18 cellular contexts compared by ENCODE assay signal in the genomic region with DNA sequence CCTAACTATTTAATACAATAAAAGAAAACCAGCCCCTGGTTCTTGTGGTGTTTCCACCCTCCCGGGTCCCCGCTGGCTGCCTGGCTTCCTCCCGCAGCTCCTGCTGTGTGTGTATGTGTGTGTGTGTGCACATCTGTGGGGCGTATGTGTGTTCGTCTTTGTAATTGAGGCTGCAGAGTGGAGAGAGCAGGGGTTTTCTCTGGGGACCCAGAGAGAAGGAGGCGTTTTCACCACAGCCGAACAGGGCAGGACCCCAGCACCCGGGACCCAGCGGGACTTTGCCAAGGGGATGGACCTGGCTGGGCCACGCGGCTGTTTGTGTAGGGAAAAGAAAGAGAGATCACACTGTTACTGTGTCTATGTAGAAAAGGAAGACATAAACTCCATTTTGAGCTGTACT. TPM values are rescaled to one million over a fixed set of nuclear protein-coding genes. Genes with fewer than 3 reads are reported as not detected.
A peak's percentile ranks its signal among the peaks of the same experiment; 100 is the strongest.
DNase-seq lines count a peak whose midpoint lies in the region; ATAC-seq, FAIRE-seq and TF ChIP-seq lines count a peak whose summit lies in the region.
"Had no signal": no experiment of that assay in that cellular context is flagged by ENCODE, and none has a peak within 500 bp of the region (broad histone marks: within the 10 kb centered on the region; RNA-seq: fewer than 3 reads in every experiment).

No MANE protein-coding gene starts in this region.

- H3K79me2 ChIP-seq in H1 (ENCODE audit: control insufficient read depth in 1 of 2, insufficient read depth in 2 of 2, low read length in 2 of 2): no peaks in the 10 kb centered on the region
- H3K79me2 ChIP-seq in neural progenitor cell (ENCODE audit: low read depth): no peaks in the 10 kb centered on the region

- no peaks in the 10 kb centered on the region for H4K20me1 ChIP-seq in H1 (replicated peaks in 1 of 2; ENCODE audit: control insufficient read depth in 1 of 2, insufficient read depth in 2 of 2, low read length in 2 of 2)
- no peaks in the 10 kb centered on the region for H4K20me1 ChIP-seq in neural progenitor cell (ENCODE audit: low read depth)

- H3K36me3 Mint-ChIP-seq in CD8-positive, alpha-beta memory T cell: no peaks in the 10 kb centered on the region
- H3K36me3 Mint-ChIP-seq in neural progenitor cell (no peaks in the 10 kb centered on the region), HFFc6 (ENCODE audit: low read depth) (no peaks in the 10 kb centered on the region)

- peaks cover 8% of the 10 kb centered on the region for H3F3A ChIP-seq in neural progenitor cell (ENCODE audit: low read depth)

- H4K91ac ChIP-seq in H1 (replicated peaks; ENCODE audit: insufficient read length, low read length): peak overlapping the region; percentile 13

- DNase-seq in CD8-positive, alpha-beta memory T cell: no peak
- DNase-seq in H1 (ENCODE audit: low read depth in 1 of 2, low spot score in 2 of 2) (no peak), neural progenitor cell (ENCODE audit: low spot score) (no peak), HFFc6 (no peak)
- DNase-seq in stimulated activated CD4-positive, alpha-beta T cell treated with anti-CD3 and anti-CD28 coated beads, Interleukin-4, amount 100 ng/mL, for 24 hours: no peak
- DNase-seq: IMR-90; midbrain; NCI-H187 treated with DMSO at 0.1 percent for 48 hours; NK-92 treated with Interleukin-12 subunit alpha and Interleukin-12 subunit beta, amount 100 ng/mL, for 24 hours; stimulated activated CD4-positive, alpha-beta T cell treated with anti-CD3 and anti-CD28 coated beads, Interleukin-2, amount 100 ng/mL, for 48 hours; stimulated activated naive CD4-positive, alpha-beta T cell had no signal

- no peak overlapping the region for H3K27ac Mint-ChIP-seq in CD8-positive, alpha-beta memory T cell
- peak overlapping the region; percentile 98 for H3K27ac Mint-ChIP-seq in neural progenitor cell
- no peak overlapping the region for H3K27ac Mint-ChIP-seq in HFFc6
- H3K27ac Mint-ChIP-seq: dendritic cell treated with granulocyte-macrophage colony-stimulating factor and Interleukin-4, amounts not matched to agents 40 ng/mL and 50 ng/mL, for 4 days had no signal

- TF ChIP-seq CTCF in H1 (IDR thresholded peaks at IDR 0.05; ENCODE audit: control extremely low read depth in 1 of 3, insufficient read depth in 1 of 3, low read depth in 1 of 3, low read length in 3 of 3): no peak
- no peak for TF ChIP-seq CTCF in neural progenitor cell (IDR thresholded peaks at IDR 0.05)
- no peak for TF ChIP-seq CTCF in HFFc6 (IDR thresholded peaks at IDR 0.05)

- no peak overlapping the region for H3K4me3 Mint-ChIP-seq in CD8-positive, alpha-beta memory T cell
- H3K4me3 Mint-ChIP-seq in neural progenitor cell (no peak overlapping the region), HFFc6 (no peak overlapping the region)
- H3K4me3 Mint-ChIP-seq: dendritic cell treated with granulocyte-macrophage colony-stimulating factor and Interleukin-4, amounts not matched to agents 40 ng/mL and 50 ng/mL, for 4 days had no signal

- TF ChIP-seq POLR2A in H1 (IDR thresholded peaks at IDR 0.05; ENCODE audit: control extremely low read depth in 1 of 2, low read depth in 2 of 2, low read length in 2 of 2) (no peak), GM18505 (IDR thresholded peaks at IDR 0.05; ENCODE audit: borderline replicate concordance, extremely low read depth, insufficient read depth, insufficient read length) (no peak)

- no peak overlapping the region for H2BK120ac ChIP-seq in H1 (replicated peaks; ENCODE audit: low read depth, low read length)

- CTCF ChIA-PET in CD8-positive, alpha-beta memory T cell (lab: Charles Lee): no interaction called here
- CTCF ChIA-PET in H1 (lab: Charles Lee; ENCODE audit: partially characterized antibody): interaction anchor here (1.3 kb wide), 1 partner anchor 8 kb away, joined by 3 read pairs; no protein-coding TSS in a partner anchor

- no peaks in the 10 kb centered on the region for H3K79me1 ChIP-seq in H1 (ENCODE audit: low read depth, low read length)

- ATAC-seq in GM21423 (IDR thresholded peaks at IDR 0.05; ENCODE audit: unreplicated experiment) (no peak), GM18505 (IDR thresholded peaks at IDR 0.05; ENCODE audit: unreplicated experiment) (no peak)

- no peak overlapping the region for H3K14ac ChIP-seq in H1 (ENCODE audit: insufficient read length)

- peaks cover 10 to 14% (median 10%) of the 10 kb centered on the region in 3 donors for H3K4me1 Mint-ChIP-seq in CD8-positive, alpha-beta memory T cell
- peaks cover 71% of the 10 kb centered on the region for H3K4me1 Mint-ChIP-seq in neural progenitor cell
- H3K4me1 Mint-ChIP-seq in HFFc6 (ENCODE audit: low read depth): peaks cover 29% of the 10 kb centered on the region

- no peak overlapping the region for H2BK15ac ChIP-seq in H1 (ENCODE audit: low read length)

- H3K18ac ChIP-seq in H1 (ENCODE audit: extremely low read depth, low read length): peak overlapping the region; percentile 96

- H3K4me1 ChIP-seq in CD8-positive, alpha-beta memory T cell (ENCODE audit: insufficient read depth, low read length): no peaks in the 10 kb centered on the region
- H3K4me1 ChIP-seq in HUES64 (ENCODE audit: insufficient read depth, low read length) (peaks cover 55% of the 10 kb centered on the region), H1 (replicated peaks in 1 of 4; ENCODE audit: control insufficient read depth in 3 of 4, insufficient read depth in 4 of 4, low read length in 3 of 4) (peaks cover 20 to 51% (median 33%) of the 10 kb centered on the region in 4 experiments), neural progenitor cell (peaks cover 46% of the 10 kb centered on the region)

- H3K9ac ChIP-seq in HUES64 (ENCODE audit: low read depth, low read length) (peak overlapping the region; percentile 80), H1 (replicated peaks in 1 of 4; ENCODE audit: extremely low read depth in 1 of 4, low read depth in 3 of 4, low read length in 3 of 4) (no peak overlapping the region), neural progenitor cell (no peak overlapping the region)

- no peak overlapping the region for H3K4me3 ChIP-seq in CD8-positive, alpha-beta memory T cell (ENCODE audit: low read length)
- H3K4me3 ChIP-seq in HUES64 (ENCODE audit: low read length) (peak overlapping the region; percentile 48), H1 (ENCODE audit: extremely low read depth in 1 of 4, insufficient read depth in 2 of 4, low read depth in 3 of 4, low read length in 4 of 4) (no peak overlapping the region; a peak in 1 of 8 replicates), neural progenitor cell (no peak overlapping the region)

- peak overlapping the region; percentile 14; the same call in 1 of the 2 replicates for H2AFZ ChIP-seq in H1 (ENCODE audit: low read length)
- no peak overlapping the region for H2AFZ ChIP-seq in neural progenitor cell (replicated peaks)

- no peaks in the 10 kb centered on the region for H3K36me3 ChIP-seq in CD8-positive, alpha-beta memory T cell (ENCODE audit: insufficient read depth, low read length)
- H3K36me3 ChIP-seq in HUES64 (ENCODE audit: insufficient read depth, low read length) (no peaks in the 10 kb centered on the region), H1 (ENCODE audit: control insufficient read depth in 2 of 4, insufficient read depth in 4 of 4, low read length in 3 of 4) (no peaks in the 10 kb centered on the region), neural progenitor cell (no peaks in the 10 kb centered on the region)

- peak overlapping the region; percentile 63; the same call in 1 of the 2 replicates for H2BK20ac ChIP-seq in H1 (ENCODE audit: low read length)

- peak overlapping the region; percentile 53 for H3K4ac ChIP-seq in H1 (replicated peaks; ENCODE audit: insufficient read length, low read depth, low read length)

- H3K27me3 ChIP-seq in CD8-positive, alpha-beta memory T cell (ENCODE audit: insufficient read depth, low read length, poor library complexity, severe bottlenecking): no peaks in the 10 kb centered on the region
- H3K27me3 ChIP-seq in HUES64 (ENCODE audit: insufficient read depth, low read length) (peaks cover 12% of the 10 kb centered on the region; the same call in 1 of the 2 replicates), H1 (replicated peaks in 1 of 4; ENCODE audit: control insufficient read depth in 3 of 4, extremely low read depth in 1 of 4, insufficient read depth in 3 of 4, low read length in 3 of 4) (peaks cover 0 to 7% (median 4%) of the 10 kb centered on the region in 4 experiments; a peak in 3 of 7 replicates), neural progenitor cell (peaks cover 25% of the 10 kb centered on the region)

- H4K8ac ChIP-seq in H1 (ENCODE audit: extremely low read depth, insufficient read depth, low read length): peak overlapping the region; percentile 60

- no peak overlapping the region for H2AK5ac ChIP-seq in H1 (ENCODE audit: low read depth, low read length)

- no peak for FAIRE-seq in H1 (lab: Jason Lieb, UNC)

- no peaks in the 10 kb centered on the region for H3K9me3 ChIP-seq in CD8-positive, alpha-beta memory T cell (ENCODE audit: low read length)
- H3K9me3 ChIP-seq in HUES64 (ENCODE audit: insufficient read depth, low read depth, low read length): no peaks in the 10 kb centered on the region
- H3K9me3 ChIP-seq in H1 (ENCODE audit: insufficient read depth in 2 of 2, low read depth in 1 of 2, low read length in 1 of 2): no peaks in the 10 kb centered on the region
- H3K9me3 ChIP-seq in neural progenitor cell (ENCODE audit: low read depth): no peaks in the 10 kb centered on the region

- 50% methylated on average over 11 of the region's 11 CpGs for WGBS in HUES64
- 83% methylated on average over 11 of the region's 11 CpGs; no CpG with 5 or more reads in 1 of the 2 experiments for WGBS in H1 (ENCODE audit: extremely low coverage in 1 of 2, insufficient coverage in 1 of 2, insufficient read length in 1 of 2, insufficient replicate concordance in 2 of 2, low coverage in 1 of 2, low lambda C conversion rate in 2 of 2, missing lambda C conversion rate in 1 of 2), 2 experiments

- no peak for TF ChIP-seq EP300 in H1 (IDR thresholded peaks at IDR 0.05; ENCODE audit: borderline replicate concordance in 1 of 2, low read depth in 2 of 2, low read length in 2 of 2)

- H3K4me2 ChIP-seq in H1 (ENCODE audit: insufficient read depth in 1 of 2, low read depth in 2 of 2, low read length in 2 of 2) (peak overlapping the region; percentile 25 to 44; a peak in 2 of 4 replicates), neural progenitor cell (peak overlapping the region; percentile 15)

- POLR2A ChIA-PET in CD8-positive, alpha-beta memory T cell (lab: Charles Lee): no interaction called here
- POLR2A ChIA-PET in H1 (lab: Charles Lee; ENCODE audit: partially characterized antibody): no interaction called here

- H4K5ac ChIP-seq in H1 (ENCODE audit: insufficient read length, low read depth, low read length): no peak overlapping the region

- 0 out of 2 replicates have a peak overlapping the region, but pooled peaks have one; percentile 92 for H2BK5ac ChIP-seq in H1 (ENCODE audit: low read depth, low read length)

- H3K27ac ChIP-seq in CD8-positive, alpha-beta memory T cell (ENCODE audit: low read depth, low read length): peak overlapping the region; percentile 24
- H3K27ac ChIP-seq in HUES64 (ENCODE audit: low read depth, low read length): peak overlapping the region; percentile 88; the same call in 1 of the 2 replicates
- no peak overlapping the region for H3K27ac ChIP-seq in H1 (ENCODE audit: low read depth, low read length)
- no peak overlapping the region for H3K27ac ChIP-seq in neural progenitor cell

- TF ChIP-seq RAD21 in H1 (IDR thresholded peaks at IDR 0.05 in 1 of 2, conservative IDR thresholded peaks at IDR 0.05 in 1 of 2; ENCODE audit: low read depth in 2 of 2, low read length in 2 of 2): no peak

- no peak overlapping the region for H3K23ac ChIP-seq in H1 (ENCODE audit: insufficient read length)

- peaks cover 5% of the 10 kb centered on the region for H3K23me2 ChIP-seq in H1 (ENCODE audit: low read depth, low read length)

- H3K56ac ChIP-seq in H1 (replicated peaks; ENCODE audit: insufficient read length, low read depth, low read length): no peak overlapping the region

- peaks cover 3 to 4% of the 10 kb centered on the region in 2 donors for H3K27me3 Mint-ChIP-seq in CD8-positive, alpha-beta memory T cell
- peaks cover 2% of the 10 kb centered on the region for H3K27me3 Mint-ChIP-seq in neural progenitor cell (ENCODE audit: insufficient read depth, low read depth)
- peaks cover 6% of the 10 kb centered on the region for H3K27me3 Mint-ChIP-seq in HFFc6 (ENCODE audit: insufficient read depth)

- H2BK12ac ChIP-seq in H1 (ENCODE audit: low read depth, low read length): peak overlapping the region; percentile 95

- H3K9me3 Mint-ChIP-seq in CD8-positive, alpha-beta memory T cell: no peaks in the 10 kb centered on the region
- no peaks in the 10 kb centered on the region for H3K9me3 Mint-ChIP-seq in neural progenitor cell
- no peaks in the 10 kb centered on the region for H3K9me3 Mint-ChIP-seq in HFFc6
- H3K9me3 Mint-ChIP-seq: dendritic cell treated with granulocyte-macrophage colony-stimulating factor and Interleukin-4, amounts not matched to agents 40 ng/mL and 50 ng/mL, for 4 days had no signal

RNA-seq across cellular contexts. Expression of a gene that starts 42.7 kb away (rescaled TPM):
- not detected for total RNA-seq in CD8-positive, alpha-beta memory T cell
- not detected for polyA plus RNA-seq in CD8-positive, alpha-beta memory T cell
- polyA plus RNA-seq in HUES64 (2013, experiment 1 of 2): not detected
- not detected for polyA plus RNA-seq in HUES64 (2013, experiment 2 of 2)
- total RNA-seq in H1 (2021; fragmentation: NEBNext Ultra II Directional; extraction: Animal tissue kit (Norgen Biotek cat#: 25700)): not detected in 2 replicates
- not detected in 2 replicates for polyA plus RNA-seq in H1 (2011; rRNA removed)
- polyA plus RNA-seq in H1 (2011; cell fraction: cytosol; rRNA removed): not detected
- 0.21 TPM for polyA plus RNA-seq in H1 (2011; cell fraction: nucleus; rRNA removed)
- polyA plus RNA-seq in H1 (2012, experiment 1 of 2): not detected in 4 replicates
- polyA plus RNA-seq in H1 (2012, experiment 2 of 2): not detected
- not detected for polyA plus RNA-seq in H1 (2013, experiment 1 of 2)
- not detected for polyA plus RNA-seq in H1 (2013, experiment 2 of 2)
- polyA minus RNA-seq in H1 (2011; rRNA and poly(A)+ RNA removed): not detected in 2 replicates
- polyA minus RNA-seq in H1 (2011; cell fraction: cytosol; rRNA and poly(A)+ RNA removed): not detected
- not detected for polyA minus RNA-seq in H1 (2011; cell fraction: nucleus; rRNA and poly(A)+ RNA removed)
- not detected in 2 replicates for total RNA-seq in neural progenitor cell (ENCODE audit: low replicate concordance)
- not detected for total RNA-seq in HFFc6 (2021; fragmentation: NEBNext Ultra II Directional; extraction: Animal tissue kit (Norgen Biotek cat#: 25700))
- total RNA-seq: IMR-90, posterior vena cava, SK-MEL-5 had no signal
- polyA plus RNA-seq: BJ, IMR-90 had no signal

Comparison
In these comparisons a context has a peak if more than half of its experiments do, and no peak if none do; other contexts are left out.
1. H3K27ac ChIP-seq: peak in CD8-positive, alpha-beta memory T cell (single experiment) and HUES64 (single experiment); none in H1 (single experiment) and neural progenitor cell (single experiment).